Comparison of ENCODE assay signal across 18 cellular contexts in the genomic region with DNA sequence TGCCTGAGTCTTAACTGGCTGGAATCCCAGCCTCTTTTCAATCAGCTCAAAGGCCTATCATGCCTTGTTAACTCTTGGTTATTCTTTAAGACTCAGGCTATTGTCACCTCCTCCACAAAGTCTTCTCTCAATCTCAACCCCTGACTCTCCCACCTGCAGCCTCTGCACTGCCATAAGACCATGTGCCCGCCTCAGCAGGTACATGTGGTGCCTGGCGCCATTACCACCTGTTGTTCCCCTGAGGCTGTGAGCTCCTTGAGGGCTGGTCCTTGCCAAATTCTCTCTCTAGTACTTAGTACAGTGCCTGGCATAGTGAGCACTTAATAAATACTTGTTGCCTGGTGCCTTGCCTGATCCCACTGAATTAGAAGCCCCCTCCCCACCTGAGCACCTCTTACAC.
DNase-seq lines count a peak whose midpoint lies in the region; ATAC-seq and TF ChIP-seq lines count a peak whose summit lies in the region.
"Had no signal": no experiment of that assay in that cellular context is flagged by ENCODE, and none has a peak within 500 bp of the region (broad histone marks: within the 10 kb centered on the region; RNA-seq: fewer than 3 reads in every experiment).

No MANE protein-coding gene starts in this region.

- H3K4me3 Mint-ChIP-seq in activated naive CD8-positive, alpha-beta T cell treated with anti-CD3 and anti-CD28 coated beads for 36 hours: no peak overlapping the region
- no peak overlapping the region for H3K4me3 Mint-ChIP-seq in activated naive CD8-positive, alpha-beta T cell treated with anti-CD3 and anti-CD28 coated beads, Interleukin-2, amount 50 U/mL, for 24 hours
- no peak overlapping the region for H3K4me3 Mint-ChIP-seq in nephron
- H3K4me3 Mint-ChIP-seq in CD8-positive, alpha-beta T cell: no peak overlapping the region
- H3K4me3 Mint-ChIP-seq: GM23338 had no signal

- POLR2A ChIA-PET in CD8-positive, alpha-beta T cell (lab: Charles Lee): no interaction called here

- TF ChIP-seq EP300 in transverse colon (IDR thresholded peaks at IDR 0.05; ENCODE audit: low read depth): no peak

- intact Hi-C loops in transverse colon (cut with DNase I; ENCODE audit: low total_unique reads): loop anchor here (5.0 kb wide), 1 partner anchor 171 kb away; no protein-coding TSS in a partner anchor
- intact Hi-C loops in CD8-positive, alpha-beta T cell (cut with DNase I, micrococcal nuclease): loop anchor here in 1 of 2 experiments (10.0 kb wide), 1 partner anchor 59 kb away; no protein-coding TSS in a partner anchor

- in situ Hi-C loops in transverse colon (cut with MboI; ENCODE audit: low pct_ligation_motif_present in 1 of 4, low pct_unique_long_range_greater_than_20kb in 1 of 4, low sequenced_read_pairs in 3 of 4): loop anchor here in 2 of 4 donors (10.0 to 25.0 kb wide), 2 partner anchors 169 to 171 kb away; partner anchors contain the start of gene DCPS (in 1 of the 2)

- no peaks in the 10 kb centered on the region for H3K36me3 Mint-ChIP-seq in activated naive CD8-positive, alpha-beta T cell treated with anti-CD3 and anti-CD28 coated beads for 36 hours
- no peaks in the 10 kb centered on the region for H3K36me3 Mint-ChIP-seq in activated naive CD8-positive, alpha-beta T cell treated with anti-CD3 and anti-CD28 coated beads, Interleukin-2, amount 50 U/mL, for 24 hours (ENCODE audit: low read depth)
- no peaks in the 10 kb centered on the region for H3K36me3 Mint-ChIP-seq in nephron (ENCODE audit: low read depth)
- H3K36me3 Mint-ChIP-seq in CD8-positive, alpha-beta T cell: no peaks in the 10 kb centered on the region

- no peaks in the 10 kb centered on the region for H3K36me3 ChIP-seq in transverse colon
- H3K36me3 ChIP-seq in CD8-positive, alpha-beta T cell (ENCODE audit: insufficient read depth, low read length): no peaks in the 10 kb centered on the region
- H3K36me3 ChIP-seq: MG63 had no signal

- H3K27ac ChIP-seq in transverse colon: no peak overlapping the region
- no peak overlapping the region for H3K27ac ChIP-seq in CD8-positive, alpha-beta T cell (ENCODE audit: low read depth, low read length)
- H3K27ac ChIP-seq: KMS-11 had no signal

- peaks cover 5 to 15% (median 5%) of the 10 kb centered on the region in 4 donors for H3K4me1 ChIP-seq in transverse colon
- H3K4me1 ChIP-seq in CD8-positive, alpha-beta T cell (ENCODE audit: insufficient read depth, low read length): peaks cover 6% of the 10 kb centered on the region

- no peaks in the 10 kb centered on the region for H3K9me3 ChIP-seq in transverse colon
- no peaks in the 10 kb centered on the region for H3K9me3 ChIP-seq in CD8-positive, alpha-beta T cell (ENCODE audit: low read length)
- H3K9me3 ChIP-seq: Caco-2, MG63 had no signal

- peaks cover 54% of the 10 kb centered on the region for H3K27me3 ChIP-seq in transverse colon
- H3K27me3 ChIP-seq in CD8-positive, alpha-beta T cell (ENCODE audit: insufficient read depth, low read length): no peaks in the 10 kb centered on the region
- H3K27me3 ChIP-seq: MG63 had no signal

- CTCF ChIA-PET in CD8-positive, alpha-beta T cell (lab: Charles Lee): interaction anchor here (1.2 to 7.1 kb wide), 5 partner anchors 16 to 173 kb away, joined by 4 to 149 read pairs (median 15); no protein-coding TSS in a partner anchor

- ATAC-seq in activated naive CD8-positive, alpha-beta T cell treated with anti-CD3 and anti-CD28 coated beads, Interleukin-2, amount 50 U/mL, for 24 hours: no peak
- ATAC-seq in CD8-positive, alpha-beta T cell: no peak
- ATAC-seq: GM23338, SK-N-SH treated with all-trans-retinoic acid at 6 μM for 48 hours had no signal

- peak overlapping the region; percentile 9 for H3K27ac Mint-ChIP-seq in activated naive CD8-positive, alpha-beta T cell treated with anti-CD3 and anti-CD28 coated beads for 36 hours
- H3K27ac Mint-ChIP-seq in activated naive CD8-positive, alpha-beta T cell treated with anti-CD3 and anti-CD28 coated beads, Interleukin-2, amount 50 U/mL, for 24 hours: no peak overlapping the region
- peak overlapping the region in 2 of 3 experiments; percentile 5 to 27 for H3K27ac Mint-ChIP-seq in nephron
- no peak overlapping the region for H3K27ac Mint-ChIP-seq in CD8-positive, alpha-beta T cell
- H3K27ac Mint-ChIP-seq: GM23338 had no signal

- H3K4me1 Mint-ChIP-seq in activated naive CD8-positive, alpha-beta T cell treated with anti-CD3 and anti-CD28 coated beads for 36 hours: peaks cover 6% of the 10 kb centered on the region
- peaks cover 9% of the 10 kb centered on the region for H3K4me1 Mint-ChIP-seq in activated naive CD8-positive, alpha-beta T cell treated with anti-CD3 and anti-CD28 coated beads, Interleukin-2, amount 50 U/mL, for 24 hours
- H3K4me1 Mint-ChIP-seq in nephron: peaks cover 41% of the 10 kb centered on the region
- H3K4me1 Mint-ChIP-seq in CD8-positive, alpha-beta T cell (ENCODE audit: low read depth): peaks cover 12% of the 10 kb centered on the region

- no peak for TF ChIP-seq POLR2A in transverse colon (IDR thresholded peaks at IDR 0.05)

- H3K27me3 Mint-ChIP-seq in activated naive CD8-positive, alpha-beta T cell treated with anti-CD3 and anti-CD28 coated beads for 36 hours: no peaks in the 10 kb centered on the region
- no peaks in the 10 kb centered on the region for H3K27me3 Mint-ChIP-seq in activated naive CD8-positive, alpha-beta T cell treated with anti-CD3 and anti-CD28 coated beads, Interleukin-2, amount 50 U/mL, for 24 hours
- peaks cover 5% of the 10 kb centered on the region for H3K27me3 Mint-ChIP-seq in nephron (ENCODE audit: low read depth)
- H3K27me3 Mint-ChIP-seq in CD8-positive, alpha-beta T cell (ENCODE audit: low read depth): no peaks in the 10 kb centered on the region

- no peaks in the 10 kb centered on the region for H3K9me3 Mint-ChIP-seq in activated naive CD8-positive, alpha-beta T cell treated with anti-CD3 and anti-CD28 coated beads for 36 hours
- no peaks in the 10 kb centered on the region for H3K9me3 Mint-ChIP-seq in activated naive CD8-positive, alpha-beta T cell treated with anti-CD3 and anti-CD28 coated beads, Interleukin-2, amount 50 U/mL, for 24 hours
- H3K9me3 Mint-ChIP-seq in nephron: no peaks in the 10 kb centered on the region
- H3K9me3 Mint-ChIP-seq in CD8-positive, alpha-beta T cell: no peaks in the 10 kb centered on the region
- H3K9me3 Mint-ChIP-seq: GM23338 had no signal

- no peak overlapping the region for H3K4me3 ChIP-seq in transverse colon
- H3K4me3 ChIP-seq in CD8-positive, alpha-beta T cell (ENCODE audit: low read depth, low read length): no peak overlapping the region
- H3K4me3 ChIP-seq: GM23338, MG63 had no signal

- no peak for TF ChIP-seq CTCF in nephron (IDR thresholded peaks at IDR 0.05; ENCODE audit: unreplicated experiment in 3 of 3)
- TF ChIP-seq CTCF in transverse colon (IDR thresholded peaks at IDR 0.05): no peak
- TF ChIP-seq CTCF in CD8-positive, alpha-beta T cell (IDR thresholded peaks at IDR 0.05): no peak

- no peak for DNase-seq in activated naive CD8-positive, alpha-beta T cell treated with anti-CD3 and anti-CD28 coated beads for 36 hours
- no peak for DNase-seq in activated naive CD8-positive, alpha-beta T cell treated with anti-CD3 and anti-CD28 coated beads, Interleukin-2, amount 50 U/mL, for 24 hours
- peak; percentile 8 for DNase-seq in RPMI8226
- peak; percentile 5 for DNase-seq in transverse colon
- DNase-seq in superior temporal gyrus (ENCODE audit: extremely low spot score): no peak
- DNase-seq in CD8-positive, alpha-beta T cell: no peak
- no peak for DNase-seq in stimulated activated CD8-positive, alpha-beta memory T cell treated with anti-CD3 and anti-CD28 coated beads, Interleukin-4, amount 100 ng/mL, for 48 hours
- DNase-seq: Caco-2, DMS153, MG63, NCI-H1105, NCI-H1694, NCI-H526 treated with DMSO at 0.1 percent for 48 hours, SHP77 treated with DMSO at 0.1 percent for 48 hours had no signal

- WGBS in transverse colon (ENCODE audit: low coverage in 1 of 2), 2 donors: 91 to 100% methylated on average over 2 of the region's 2 CpGs

Comparison
In these comparisons a context has a peak if more than half of its experiments do, and no peak if none do; other contexts are left out.
1. H3K27ac Mint-ChIP-seq: peak in activated naive CD8-positive, alpha-beta T cell treated with anti-CD3 and anti-CD28 coated beads for 36 hours (single experiment) and nephron (2 of 3); none in activated naive CD8-positive, alpha-beta T cell treated with anti-CD3 and anti-CD28 coated beads, Interleukin-2, amount 50 U/mL, for 24 hours (single experiment) and CD8-positive, alpha-beta T cell (single experiment).
2. DNase-seq: peak in RPMI8226 (single experiment) and transverse colon (single experiment); none in activated naive CD8-positive, alpha-beta T cell treated with anti-CD3 and anti-CD28 coated beads for 36 hours (single experiment), activated naive CD8-positive, alpha-beta T cell treated with anti-CD3 and anti-CD28 coated beads, Interleukin-2, amount 50 U/mL, for 24 hours (single experiment), superior temporal gyrus (single experiment), CD8-positive, alpha-beta T cell (0 of 7) and stimulated activated CD8-positive, alpha-beta memory T cell treated with anti-CD3 and anti-CD28 coated beads, Interleukin-4, amount 100 ng/mL, for 48 hours (single experiment).